In the genomic region with DNA sequence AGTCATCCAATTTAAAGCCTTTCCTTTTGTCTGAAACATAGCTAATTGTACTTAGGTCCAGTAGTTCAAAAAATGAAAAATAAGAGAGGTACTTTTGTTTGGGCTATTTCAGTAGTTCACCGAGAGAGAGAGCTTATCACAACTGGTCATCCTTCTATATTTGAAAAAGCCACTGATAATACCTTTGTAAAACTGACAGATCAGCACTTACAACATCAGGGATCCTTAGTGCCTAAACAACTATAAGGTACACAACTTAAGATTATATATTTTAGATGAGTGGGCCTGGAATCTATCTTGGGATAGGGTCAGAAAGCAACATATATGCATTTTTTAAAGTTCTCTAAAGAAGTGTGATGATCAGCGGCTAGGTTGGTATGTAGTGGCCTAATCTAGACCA, we compare ENCODE assay signal across 8 cellular contexts.
"Had no signal": no experiment of that assay in that cellular context is flagged by ENCODE, and none has a peak within 500 bp of the region (broad histone marks: within the 10 kb centered on the region; RNA-seq: fewer than 3 reads in every experiment).

No MANE protein-coding gene starts in this region.

- H3K4me3 ChIP-seq: GM23338 had no signal

- H3K27ac ChIP-seq: KMS-11 had no signal

- FAIRE-seq: H1, H54, HTR-8/SVneo had no signal

- ATAC-seq: GM23338 had no signal

- DNase-seq: H9, HCEC 1CT, KBM-7 had no signal

- H3K4me2 ChIP-seq: GM23338, KMS-11 had no signal

- H3K9ac ChIP-seq: KMS-11 had no signal

- H2AFZ ChIP-seq: GM23338 had no signal
